Comparison of ENCODE assay signal across 15 cellular contexts in the genomic region with DNA sequence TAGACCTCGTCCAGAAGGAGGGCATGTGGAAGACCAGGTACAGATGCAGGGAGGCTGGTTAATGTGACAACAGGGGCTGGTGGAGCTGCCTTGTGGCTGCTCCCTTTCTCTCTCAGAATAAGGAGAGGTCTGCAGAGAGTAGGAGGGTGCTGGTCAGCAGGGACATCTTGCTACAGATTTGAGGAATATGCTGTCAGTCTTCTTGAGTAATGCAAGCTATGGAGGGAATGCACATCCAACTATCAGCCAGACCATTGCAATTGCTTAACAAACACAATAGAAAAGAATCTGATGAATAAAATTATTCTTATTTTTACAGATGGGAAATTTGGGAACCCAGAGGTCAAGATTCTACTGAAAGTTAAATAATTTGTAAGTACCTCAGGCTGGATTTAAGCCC.
"Had no signal": no experiment of that assay in that cellular context is flagged by ENCODE, and none has a peak within 500 bp of the region (broad histone marks: within the 10 kb centered on the region; RNA-seq: fewer than 3 reads in every experiment).

No MANE protein-coding gene starts in this region.

- DNase-seq: activated CD4-positive, alpha-beta T cell treated with anti-CD3 and anti-CD28 coated beads, Interleukin-2, amount 50 U/mL, for 4 hours; activated CD8-positive, alpha-beta memory T cell treated with anti-CD3 and anti-CD28 coated beads, Interleukin-2, amount 50 U/mL, for 4 hours; kidney; left lung; mammary epithelial cell; ovary; spleen; thyroid gland had no signal

- H3K9me3 Mint-ChIP-seq: neural crest cell had no signal

- H3K4me3 ChIP-seq: ascending aorta, hepatocyte, left lung, ovary, SK-N-MC, spleen, thyroid gland had no signal

- H3K27ac ChIP-seq: ascending aorta, hepatocyte, left lung, ovary, SK-N-MC, spleen, thyroid gland had no signal

- H3K79me2 ChIP-seq: hepatocyte had no signal

- H3K36me3 ChIP-seq: ascending aorta, left lung, ovary, spleen, thyroid gland had no signal

- H3K4me2 ChIP-seq: hepatocyte had no signal

- FAIRE-seq: bronchial epithelial cell, kidney had no signal

- H3K4me1 ChIP-seq: ascending aorta, left lung, thyroid gland had no signal

- H3K27me3 ChIP-seq: ascending aorta, hepatocyte, ovary, thyroid gland had no signal

- H3K9me3 ChIP-seq: ascending aorta, left lung, ovary, spleen, thyroid gland had no signal

- H3K36me3 Mint-ChIP-seq: activated naive CD8-positive, alpha-beta T cell had no signal

- ATAC-seq: left lung, sciatic nerve had no signal

- H2AFZ ChIP-seq: hepatocyte had no signal

- H3K4me3 Mint-ChIP-seq: activated naive CD8-positive, alpha-beta T cell; neural crest cell had no signal
